In the genomic region with DNA sequence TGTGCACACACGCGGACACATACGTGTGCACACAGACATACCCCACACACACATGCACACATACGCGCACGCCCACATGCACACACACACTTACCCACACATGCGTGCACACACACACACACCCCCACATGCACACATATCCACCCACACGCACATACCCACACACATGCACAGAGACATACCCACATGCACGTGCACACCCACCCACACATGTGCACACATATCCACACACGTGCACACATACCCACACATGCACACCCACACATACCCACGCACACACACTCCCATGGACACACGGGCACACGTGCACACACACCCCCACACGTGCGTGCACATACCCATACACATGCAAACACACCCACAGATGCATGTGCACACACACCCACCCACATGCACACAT, we compare ENCODE assay signal across 1 cellular context.
TF ChIP-seq lines count a peak whose summit lies in the region.

No MANE protein-coding gene starts in this region.

TF ChIP-seq in H1, 55 proteins besides CTCF, POLR2A, EP300 and RAD21 (continued from another document):
- no peak for TF ChIP-seq RNF2 (IDR thresholded peaks at IDR 0.05; ENCODE audit: borderline replicate concordance, low read depth, low read length, missing control alignments, poor library complexity, severe bottlenecking)
- TF ChIP-seq, protein P1, sequence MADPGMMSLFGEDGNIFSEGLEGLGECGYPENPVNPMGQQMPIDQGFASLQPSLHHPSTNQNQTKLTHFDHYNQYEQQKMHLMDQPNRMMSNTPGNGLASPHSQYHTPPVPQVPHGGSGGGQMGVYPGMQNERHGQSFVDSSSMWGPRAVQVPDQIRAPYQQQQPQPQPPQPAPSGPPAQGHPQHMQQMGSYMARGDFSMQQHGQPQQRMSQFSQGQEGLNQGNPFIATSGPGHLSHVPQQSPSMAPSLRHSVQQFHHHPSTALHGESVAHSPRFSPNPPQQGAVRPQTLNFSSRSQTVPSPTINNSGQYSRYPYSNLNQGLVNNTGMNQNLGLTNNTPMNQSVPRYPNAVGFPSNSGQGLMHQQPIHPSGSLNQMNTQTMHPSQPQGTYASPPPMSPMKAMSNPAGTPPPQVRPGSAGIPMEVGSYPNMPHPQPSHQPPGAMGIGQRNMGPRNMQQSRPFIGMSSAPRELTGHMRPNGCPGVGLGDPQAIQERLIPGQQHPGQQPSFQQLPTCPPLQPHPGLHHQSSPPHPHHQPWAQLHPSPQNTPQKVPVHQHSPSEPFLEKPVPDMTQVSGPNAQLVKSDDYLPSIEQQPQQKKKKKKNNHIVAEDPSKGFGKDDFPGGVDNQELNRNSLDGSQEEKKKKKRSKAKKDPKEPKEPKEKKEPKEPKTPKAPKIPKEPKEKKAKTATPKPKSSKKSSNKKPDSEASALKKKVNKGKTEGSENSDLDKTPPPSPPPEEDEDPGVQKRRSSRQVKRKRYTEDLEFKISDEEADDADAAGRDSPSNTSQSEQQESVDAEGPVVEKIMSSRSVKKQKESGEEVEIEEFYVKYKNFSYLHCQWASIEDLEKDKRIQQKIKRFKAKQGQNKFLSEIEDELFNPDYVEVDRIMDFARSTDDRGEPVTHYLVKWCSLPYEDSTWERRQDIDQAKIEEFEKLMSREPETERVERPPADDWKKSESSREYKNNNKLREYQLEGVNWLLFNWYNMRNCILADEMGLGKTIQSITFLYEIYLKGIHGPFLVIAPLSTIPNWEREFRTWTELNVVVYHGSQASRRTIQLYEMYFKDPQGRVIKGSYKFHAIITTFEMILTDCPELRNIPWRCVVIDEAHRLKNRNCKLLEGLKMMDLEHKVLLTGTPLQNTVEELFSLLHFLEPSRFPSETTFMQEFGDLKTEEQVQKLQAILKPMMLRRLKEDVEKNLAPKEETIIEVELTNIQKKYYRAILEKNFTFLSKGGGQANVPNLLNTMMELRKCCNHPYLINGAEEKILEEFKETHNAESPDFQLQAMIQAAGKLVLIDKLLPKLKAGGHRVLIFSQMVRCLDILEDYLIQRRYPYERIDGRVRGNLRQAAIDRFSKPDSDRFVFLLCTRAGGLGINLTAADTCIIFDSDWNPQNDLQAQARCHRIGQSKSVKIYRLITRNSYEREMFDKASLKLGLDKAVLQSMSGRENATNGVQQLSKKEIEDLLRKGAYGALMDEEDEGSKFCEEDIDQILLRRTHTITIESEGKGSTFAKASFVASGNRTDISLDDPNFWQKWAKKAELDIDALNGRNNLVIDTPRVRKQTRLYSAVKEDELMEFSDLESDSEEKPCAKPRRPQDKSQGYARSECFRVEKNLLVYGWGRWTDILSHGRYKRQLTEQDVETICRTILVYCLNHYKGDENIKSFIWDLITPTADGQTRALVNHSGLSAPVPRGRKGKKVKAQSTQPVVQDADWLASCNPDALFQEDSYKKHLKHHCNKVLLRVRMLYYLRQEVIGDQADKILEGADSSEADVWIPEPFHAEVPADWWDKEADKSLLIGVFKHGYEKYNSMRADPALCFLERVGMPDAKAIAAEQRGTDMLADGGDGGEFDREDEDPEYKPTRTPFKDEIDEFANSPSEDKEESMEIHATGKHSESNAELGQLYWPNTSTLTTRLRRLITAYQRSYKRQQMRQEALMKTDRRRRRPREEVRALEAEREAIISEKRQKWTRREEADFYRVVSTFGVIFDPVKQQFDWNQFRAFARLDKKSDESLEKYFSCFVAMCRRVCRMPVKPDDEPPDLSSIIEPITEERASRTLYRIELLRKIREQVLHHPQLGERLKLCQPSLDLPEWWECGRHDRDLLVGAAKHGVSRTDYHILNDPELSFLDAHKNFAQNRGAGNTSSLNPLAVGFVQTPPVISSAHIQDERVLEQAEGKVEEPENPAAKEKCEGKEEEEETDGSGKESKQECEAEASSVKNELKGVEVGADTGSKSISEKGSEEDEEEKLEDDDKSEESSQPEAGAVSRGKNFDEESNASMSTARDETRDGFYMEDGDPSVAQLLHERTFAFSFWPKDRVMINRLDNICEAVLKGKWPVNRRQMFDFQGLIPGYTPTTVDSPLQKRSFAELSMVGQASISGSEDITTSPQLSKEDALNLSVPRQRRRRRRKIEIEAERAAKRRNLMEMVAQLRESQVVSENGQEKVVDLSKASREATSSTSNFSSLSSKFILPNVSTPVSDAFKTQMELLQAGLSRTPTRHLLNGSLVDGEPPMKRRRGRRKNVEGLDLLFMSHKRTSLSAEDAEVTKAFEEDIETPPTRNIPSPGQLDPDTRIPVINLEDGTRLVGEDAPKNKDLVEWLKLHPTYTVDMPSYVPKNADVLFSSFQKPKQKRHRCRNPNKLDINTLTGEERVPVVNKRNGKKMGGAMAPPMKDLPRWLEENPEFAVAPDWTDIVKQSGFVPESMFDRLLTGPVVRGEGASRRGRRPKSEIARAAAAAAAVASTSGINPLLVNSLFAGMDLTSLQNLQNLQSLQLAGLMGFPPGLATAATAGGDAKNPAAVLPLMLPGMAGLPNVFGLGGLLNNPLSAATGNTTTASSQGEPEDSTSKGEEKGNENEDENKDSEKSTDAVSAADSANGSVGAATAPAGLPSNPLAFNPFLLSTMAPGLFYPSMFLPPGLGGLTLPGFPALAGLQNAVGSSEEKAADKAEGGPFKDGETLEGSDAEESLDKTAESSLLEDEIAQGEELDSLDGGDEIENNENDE (IDR thresholded peaks at IDR 0.05; ENCODE audit: insufficient replicate concordance, low read length), result no peak
- no peak for TF ChIP-seq CEBPB (IDR thresholded peaks at IDR 0.05; ENCODE audit: low read depth, low read length)
- TF ChIP-seq YY1 (IDR thresholded peaks at IDR 0.05; ENCODE audit: low read depth, low read length), result no peak
- TF ChIP-seq KDM4A (IDR thresholded peaks at IDR 0.05; ENCODE audit: low read depth, low read length, severe bottlenecking), result no peak
- TF ChIP-seq, protein P2, sequence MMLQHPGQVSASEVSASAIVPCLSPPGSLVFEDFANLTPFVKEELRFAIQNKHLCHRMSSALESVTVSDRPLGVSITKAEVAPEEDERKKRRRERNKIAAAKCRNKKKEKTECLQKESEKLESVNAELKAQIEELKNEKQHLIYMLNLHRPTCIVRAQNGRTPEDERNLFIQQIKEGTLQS (IDR thresholded peaks at IDR 0.05; ENCODE audit: insufficient read depth, low read depth, low read length), result no peak
- TF ChIP-seq, protein P3, sequence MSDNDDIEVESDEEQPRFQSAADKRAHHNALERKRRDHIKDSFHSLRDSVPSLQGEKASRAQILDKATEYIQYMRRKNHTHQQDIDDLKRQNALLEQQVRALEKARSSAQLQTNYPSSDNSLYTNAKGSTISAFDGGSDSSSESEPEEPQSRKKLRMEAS (IDR thresholded peaks at IDR 0.05), result no peak
- no peak for TF ChIP-seq POLR2AphosphoS5 (IDR thresholded peaks at IDR 0.05; ENCODE audit: low read depth, low read length)
